ENCODE assay signal across 8 cellular contexts in genomic region chr11:130124096-130124495, GRCh38. TPM values are rescaled to one million over a fixed set of nuclear protein-coding genes. Genes with fewer than 3 reads are reported as not detected.
DNase-seq lines count a peak whose midpoint lies in the region; ATAC-seq, FAIRE-seq and TF ChIP-seq lines count a peak whose summit lies in the region.
"Had no signal": no experiment of that assay in that cellular context is flagged by ENCODE, and none has a peak within 500 bp of the region (broad histone marks: within the 10 kb centered on the region; RNA-seq: fewer than 3 reads in every experiment).

No MANE protein-coding gene starts in this region.

- no TSS peak for BruUV-seq in OCI-LY7 (replicated peaks; lab: Mats Ljungman, UMichigan)

- intact Hi-C loops in left lung (cut with DNase I), result loop anchor here in 1 of 2 donors (5.0 kb wide), 1 partner anchor 122 kb away; the partner anchor contains the start of gene PRDM10
- intact Hi-C loops in vagina (cut with DNase I), result loop anchor here (5.0 kb wide), 1 partner anchor 52 kb away; no protein-coding TSS in a partner anchor
- intact Hi-C loops in OCI-LY7 (cut with micrococcal nuclease; ENCODE audit: unreplicated experiment), result no loop called here

- H2AFZ ChIP-seq in OCI-LY7 (ENCODE audit: low read length), result no peak overlapping the region
- H2AFZ ChIP-seq: parathyroid adenoma had no signal

- POLR2A ChIA-PET in OCI-LY7 (lab: Charles Lee), result interaction anchor here (0.6 to 1.3 kb wide), 4 partner anchors 9 to 121 kb away, joined by 3 to 5 read pairs (median 3); partner anchors contain the start of gene PRDM10

- H3K9me3 ChIP-seq in left lung, result no peaks in the 10 kb centered on the region
- H3K9me3 ChIP-seq in vagina, result no peaks in the 10 kb centered on the region
- H3K9me3 ChIP-seq in OCI-LY7 (ENCODE audit: low read length), result no peaks in the 10 kb centered on the region

- TF ChIP-seq POLR2A in vagina (IDR thresholded peaks at IDR 0.05), result no peak

- no peak overlapping the region for H3K4me2 ChIP-seq in OCI-LY7 (ENCODE audit: low read length)

- H3K4me3 ChIP-seq in brain microvascular endothelial cell (ENCODE audit: low read depth, low read length) (no peak overlapping the region), left lung (no peak overlapping the region), vagina (no peak overlapping the region), OCI-LY7 (ENCODE audit: low read depth, low read length, poor library complexity, severe bottlenecking) (no peak overlapping the region)

- peak; percentile 94 for ATAC-seq in left lung

- TF ChIP-seq CTCF in brain microvascular endothelial cell (IDR thresholded peaks at IDR 0.05; ENCODE audit: low read depth, low read length, missing control alignments) (no peak), left lung (IDR thresholded peaks at IDR 0.05) (no peak), vagina (IDR thresholded peaks at IDR 0.05) (no peak), OCI-LY7 (conservative IDR thresholded peaks at IDR 0.05; ENCODE audit: low read length) (no peak)

- H3K27ac ChIP-seq in brain microvascular endothelial cell (peak overlapping the region; percentile 90), left lung (peak overlapping the region; percentile 62 to 85), vagina (peak overlapping the region; percentile 22), OCI-LY7 (ENCODE audit: low read depth, low read length, poor library complexity, severe bottlenecking) (no peak overlapping the region)
- H3K27ac ChIP-seq: parathyroid adenoma had no signal

- H3K79me2 ChIP-seq in OCI-LY7 (ENCODE audit: insufficient read depth, low read depth, low read length), result peaks cover 25% of the 10 kb centered on the region
- H3K79me2 ChIP-seq: parathyroid adenoma had no signal

- H3K27me3 ChIP-seq in brain microvascular endothelial cell (replicated peaks) (no peaks in the 10 kb centered on the region), left lung (no peaks in the 10 kb centered on the region), vagina (no peaks in the 10 kb centered on the region)

- H4K20me1 ChIP-seq in OCI-LY7 (ENCODE audit: insufficient read depth, low read length), result no peaks in the 10 kb centered on the region

- H3K4me1 ChIP-seq in left lung, result peaks cover 25 to 77% of the 10 kb centered on the region in 2 donors
- H3K4me1 ChIP-seq in vagina, result peaks cover 19% of the 10 kb centered on the region
- peaks cover 36% of the 10 kb centered on the region for H3K4me1 ChIP-seq in OCI-LY7 (ENCODE audit: insufficient read depth, low read length, poor library complexity, severe bottlenecking)
- H3K4me1 ChIP-seq: parathyroid adenoma had no signal

- H3K36me3 ChIP-seq in brain microvascular endothelial cell (replicated peaks), result peaks cover 26% of the 10 kb centered on the region
- peaks cover 1 to 55% of the 10 kb centered on the region in 2 donors for H3K36me3 ChIP-seq in left lung
- H3K36me3 ChIP-seq in vagina, result peaks cover 0 to 38% of the 10 kb centered on the region in 2 donors
- peaks cover 97% of the 10 kb centered on the region for H3K36me3 ChIP-seq in OCI-LY7 (ENCODE audit: insufficient read depth, low read length)

- DNase-seq in LHCN-M2 (ENCODE audit: low read depth), result peak; percentile 95
- peak; percentile 90 for DNase-seq in brain microvascular endothelial cell
- peak; percentile 90 to 93 for DNase-seq in left lung
- no peak for DNase-seq in vagina (ENCODE audit: extremely low spot score in 2 of 2)
- DNase-seq in GM19239 (ENCODE audit: insufficient read length, low spot score), result no peak
- no peak for DNase-seq in OCI-LY7 (ENCODE audit: low spot score)
- DNase-seq in ecto neural progenitor cell (ENCODE audit: low spot score), result no peak

- no peaks in the 10 kb centered on the region for H3K9me2 ChIP-seq in OCI-LY7 (ENCODE audit: insufficient read depth, low read length)

- CTCF ChIA-PET in OCI-LY7 (lab: Charles Lee; ENCODE audit: unreplicated experiment), result interaction anchor here (0.5 to 0.9 kb wide), 2 partner anchors 43 to 187 kb away, joined by 3 to 6 read pairs; no protein-coding TSS in a partner anchor

- FAIRE-seq in GM19239 (lab: Jason Lieb, UNC), result no peak

- in situ Hi-C loops in brain microvascular endothelial cell (cut with HindIII; ENCODE audit: low pct_ligation_motif_present, low sequenced_read_pairs), result no loop called here

RNA-seq across cellular contexts. Expression of gene ST14, which starts 35.5 kb away (rescaled TPM):
- total RNA-seq in LHCN-M2 (2014; rRNA removed) (0.06 TPM in 1 of 2 replicates, not detected in the other), left lung (100 to 1,000 TPM in 1 of 2 donors, 10 to 100 TPM in 1; 80.6 to 107 TPM), vagina (43.2 TPM), OCI-LY7 (2022) (98.0 and 109 TPM in 2 replicates)
- polyA plus RNA-seq in LHCN-M2 (2012), result not detected
- 110 and 135 TPM in 2 replicates for total RNA-seq in OCI-LY7 (2014; rRNA removed; shearing (Covaris generic))

RNA-seq across cellular contexts. Expression of gene APLP2, which starts 54.4 kb away (rescaled TPM):
- total RNA-seq in LHCN-M2 (2014; rRNA removed), result 220 and 259 TPM in 2 replicates
- polyA plus RNA-seq in LHCN-M2 (2012), result 199 TPM
- 100 to 1,000 TPM; 428 to 646 TPM for total RNA-seq in left lung
- total RNA-seq in vagina, result 234 TPM
- 144 and 147 TPM in 2 replicates for total RNA-seq in OCI-LY7 (2014; rRNA removed; shearing (Covaris generic))
- total RNA-seq in OCI-LY7 (2022), result 279 and 284 TPM in 2 replicates

Comparison
In these comparisons a context has a peak if more than half of its experiments do, and no peak if none do; other contexts are left out.
1. DNase-seq: peak in LHCN-M2 (single experiment), brain microvascular endothelial cell (single experiment) and left lung (2 of 2); none in vagina (0 of 2), GM19239 (single experiment), OCI-LY7 (single experiment) and ecto neural progenitor cell (single experiment).
2. RNA of gene ST14, which starts 35.5 kb away (total RNA-seq): 98.0 to 135 TPM in OCI-LY7, 80.6 to 107 TPM in left lung and 43.2 TPM in vagina (single experiment); 0.06 TPM in LHCN-M2; every median in the first group is over 10 times any median in the second.